Comparison of ENCODE assay signal across 8 cellular contexts in the genomic region with DNA sequence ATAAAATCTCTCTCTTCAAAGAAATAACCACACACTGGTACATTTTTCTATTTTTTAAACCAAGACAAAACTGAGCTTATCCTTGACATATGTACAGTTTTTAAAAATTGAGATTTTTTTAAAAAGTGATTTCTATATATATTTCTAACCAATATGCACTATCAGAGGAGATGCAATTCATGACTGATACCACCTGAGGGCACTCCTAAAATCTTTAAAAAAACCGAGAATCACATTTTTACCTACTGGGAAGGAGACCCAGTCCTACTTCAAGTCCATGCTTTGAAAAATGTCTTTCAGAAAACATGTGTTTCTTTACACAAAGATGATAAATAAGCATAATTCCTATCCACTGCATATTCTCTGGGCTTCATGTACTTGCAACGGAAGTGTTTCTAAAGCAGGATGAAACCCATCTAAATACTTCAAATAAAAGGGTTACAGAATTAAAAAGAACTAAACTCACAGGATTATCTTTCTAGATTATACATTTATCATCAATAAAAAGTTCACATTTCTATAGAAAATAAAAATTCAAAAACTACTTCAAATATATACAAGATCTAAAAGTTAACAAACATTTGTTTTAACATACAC.
DNase-seq lines count a peak whose midpoint lies in the region; ATAC-seq and TF ChIP-seq lines count a peak whose summit lies in the region.

No MANE protein-coding gene starts in this region.

- WGBS in liver = 50% methylated on average over 2 of the region's 2 CpGs

- ATAC-seq in left colon (no peak), HG03442 (IDR thresholded peaks at IDR 0.05; ENCODE audit: unreplicated experiment) (no peak)
- no peak for ATAC-seq in activated CD4-positive, alpha-beta T cell treated with anti-CD3 and anti-CD28 coated beads for 36 hours

- no peak overlapping the region for H3K27ac ChIP-seq in brain microvascular endothelial cell
- no peak overlapping the region for H3K27ac ChIP-seq in liver (ENCODE audit: low read depth in 1 of 2, low read length in 2 of 2)

- no peaks in the 10 kb centered on the region for H3K27me3 Mint-ChIP-seq in activated CD4-positive, alpha-beta T cell treated with anti-CD3 and anti-CD28 coated beads for 36 hours

- DNase-seq in EL (peak; percentile 28), M059J (ENCODE audit: low read depth) (peak; percentile 34), brain microvascular endothelial cell (no peak), left colon (no peak), NCI-H187 treated with DMSO at 0.1 percent for 48 hours (lab: John Stamatoyannopoulos, UW) (no peak)
- DNase-seq in activated CD4-positive, alpha-beta T cell treated with anti-CD3 and anti-CD28 coated beads for 36 hours = no peak

- no peak overlapping the region for H3K4me3 ChIP-seq in brain microvascular endothelial cell (ENCODE audit: low read depth, low read length)
- H3K4me3 ChIP-seq in liver (ENCODE audit: low read depth in 1 of 3, low read length in 3 of 3) = no peak overlapping the region

- no peaks in the 10 kb centered on the region for H3K9me3 Mint-ChIP-seq in activated CD4-positive, alpha-beta T cell treated with anti-CD3 and anti-CD28 coated beads for 36 hours (ENCODE audit: low read depth)

- peak; percentile 82 to 84 for TF ChIP-seq RAD21 in liver (IDR thresholded peaks at IDR 0.05)

- H3K4me3 Mint-ChIP-seq in activated CD4-positive, alpha-beta T cell treated with anti-CD3 and anti-CD28 coated beads for 36 hours = no peak overlapping the region

- in situ Hi-C loops in brain microvascular endothelial cell (cut with HindIII; ENCODE audit: low pct_ligation_motif_present, low sequenced_read_pairs) = loop anchor here (25.0 kb wide), 1 partner anchor 208 kb away; no protein-coding TSS in a partner anchor

- no peaks in the 10 kb centered on the region for H3K27me3 ChIP-seq in brain microvascular endothelial cell (replicated peaks)
- H3K27me3 ChIP-seq in liver (ENCODE audit: control insufficient read depth in 4 of 4, insufficient read depth in 4 of 4, low read length in 3 of 4) = no peaks in the 10 kb centered on the region

- no peak overlapping the region for H3K27ac Mint-ChIP-seq in activated CD4-positive, alpha-beta T cell treated with anti-CD3 and anti-CD28 coated beads for 36 hours

- no peaks in the 10 kb centered on the region for H3K4me1 ChIP-seq in liver (ENCODE audit: control insufficient read depth in 4 of 4, insufficient read depth in 4 of 4, low read length in 3 of 4)

- intact Hi-C loops in left colon (cut with DNase I, micrococcal nuclease) = loop anchor here in 1 of 2 donors (10.0 kb wide), 1 partner anchor 70 kb away; no protein-coding TSS in a partner anchor
- intact Hi-C loops in activated CD4-positive, alpha-beta T cell treated with anti-CD3 and anti-CD28 coated beads for 36 hours (cut with DNase I, micrococcal nuclease) = loop anchor here (1.0 to 2.0 kb wide), 5 partner anchors 79 to 422 kb away; no protein-coding TSS in a partner anchor

- peaks cover 0 to 4% (median 2%) of the 10 kb centered on the region in 4 donors for H3K9me3 ChIP-seq in liver (ENCODE audit: control insufficient read depth in 4 of 4, low read length in 3 of 4)

- no peak overlapping the region for H3K9ac ChIP-seq in liver (ENCODE audit: low read depth in 1 of 2, low read length in 2 of 2)

- CTCF ChIA-PET in activated CD4-positive, alpha-beta T cell treated with anti-CD3 and anti-CD28 coated beads for 36 hours (lab: Charles Lee) = interaction anchor here (0.6 to 2.4 kb wide), 4 partner anchors 10 to 316 kb away, joined by 3 to 6 read pairs (median 3); no protein-coding TSS in a partner anchor

- peak; percentile 50 for TF ChIP-seq CTCF in brain microvascular endothelial cell (IDR thresholded peaks at IDR 0.05; ENCODE audit: low read depth, low read length, missing control alignments)
- TF ChIP-seq CTCF in liver (IDR thresholded peaks at IDR 0.05; ENCODE audit: low read depth, low read length, missing input control) = peak; percentile 71

- POLR2A ChIA-PET in activated CD4-positive, alpha-beta T cell treated with anti-CD3 and anti-CD28 coated beads for 36 hours (lab: Charles Lee) = no interaction called here

- no peaks in the 10 kb centered on the region for H3K4me1 Mint-ChIP-seq in activated CD4-positive, alpha-beta T cell treated with anti-CD3 and anti-CD28 coated beads for 36 hours

- peaks cover 5% of the 10 kb centered on the region for H3K36me3 ChIP-seq in brain microvascular endothelial cell (replicated peaks)
- no peaks in the 10 kb centered on the region for H3K36me3 ChIP-seq in liver (ENCODE audit: control insufficient read depth in 4 of 4, insufficient read depth in 3 of 4, low read depth in 1 of 4, low read length in 3 of 4)

- no peaks in the 10 kb centered on the region for H3K36me3 Mint-ChIP-seq in activated CD4-positive, alpha-beta T cell treated with anti-CD3 and anti-CD28 coated beads for 36 hours (ENCODE audit: low read depth)

TF ChIP-seq in liver, 16 proteins besides CTCF, POLR2A, EP300 and RAD21:
- TF ChIP-seq TAF1 (conservative IDR thresholded peaks at IDR 0.05) = no peak
- no peak for TF ChIP-seq NR2F2 (IDR thresholded peaks at IDR 0.05)
- TF ChIP-seq FOXA1 (IDR thresholded peaks at IDR 0.05) = no peak
- TF ChIP-seq HNF4G (IDR thresholded peaks at IDR 0.05) = no peak
- TF ChIP-seq, protein P1, sequence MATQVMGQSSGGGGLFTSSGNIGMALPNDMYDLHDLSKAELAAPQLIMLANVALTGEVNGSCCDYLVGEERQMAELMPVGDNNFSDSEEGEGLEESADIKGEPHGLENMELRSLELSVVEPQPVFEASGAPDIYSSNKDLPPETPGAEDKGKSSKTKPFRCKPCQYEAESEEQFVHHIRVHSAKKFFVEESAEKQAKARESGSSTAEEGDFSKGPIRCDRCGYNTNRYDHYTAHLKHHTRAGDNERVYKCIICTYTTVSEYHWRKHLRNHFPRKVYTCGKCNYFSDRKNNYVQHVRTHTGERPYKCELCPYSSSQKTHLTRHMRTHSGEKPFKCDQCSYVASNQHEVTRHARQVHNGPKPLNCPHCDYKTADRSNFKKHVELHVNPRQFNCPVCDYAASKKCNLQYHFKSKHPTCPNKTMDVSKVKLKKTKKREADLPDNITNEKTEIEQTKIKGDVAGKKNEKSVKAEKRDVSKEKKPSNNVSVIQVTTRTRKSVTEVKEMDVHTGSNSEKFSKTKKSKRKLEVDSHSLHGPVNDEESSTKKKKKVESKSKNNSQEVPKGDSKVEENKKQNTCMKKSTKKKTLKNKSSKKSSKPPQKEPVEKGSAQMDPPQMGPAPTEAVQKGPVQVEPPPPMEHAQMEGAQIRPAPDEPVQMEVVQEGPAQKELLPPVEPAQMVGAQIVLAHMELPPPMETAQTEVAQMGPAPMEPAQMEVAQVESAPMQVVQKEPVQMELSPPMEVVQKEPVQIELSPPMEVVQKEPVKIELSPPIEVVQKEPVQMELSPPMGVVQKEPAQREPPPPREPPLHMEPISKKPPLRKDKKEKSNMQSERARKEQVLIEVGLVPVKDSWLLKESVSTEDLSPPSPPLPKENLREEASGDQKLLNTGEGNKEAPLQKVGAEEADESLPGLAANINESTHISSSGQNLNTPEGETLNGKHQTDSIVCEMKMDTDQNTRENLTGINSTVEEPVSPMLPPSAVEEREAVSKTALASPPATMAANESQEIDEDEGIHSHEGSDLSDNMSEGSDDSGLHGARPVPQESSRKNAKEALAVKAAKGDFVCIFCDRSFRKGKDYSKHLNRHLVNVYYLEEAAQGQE (IDR thresholded peaks at IDR 0.05) = no peak
- TF ChIP-seq, protein P2, sequence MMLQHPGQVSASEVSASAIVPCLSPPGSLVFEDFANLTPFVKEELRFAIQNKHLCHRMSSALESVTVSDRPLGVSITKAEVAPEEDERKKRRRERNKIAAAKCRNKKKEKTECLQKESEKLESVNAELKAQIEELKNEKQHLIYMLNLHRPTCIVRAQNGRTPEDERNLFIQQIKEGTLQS (IDR thresholded peaks at IDR 0.05) = no peak
- TF ChIP-seq, protein P3, sequence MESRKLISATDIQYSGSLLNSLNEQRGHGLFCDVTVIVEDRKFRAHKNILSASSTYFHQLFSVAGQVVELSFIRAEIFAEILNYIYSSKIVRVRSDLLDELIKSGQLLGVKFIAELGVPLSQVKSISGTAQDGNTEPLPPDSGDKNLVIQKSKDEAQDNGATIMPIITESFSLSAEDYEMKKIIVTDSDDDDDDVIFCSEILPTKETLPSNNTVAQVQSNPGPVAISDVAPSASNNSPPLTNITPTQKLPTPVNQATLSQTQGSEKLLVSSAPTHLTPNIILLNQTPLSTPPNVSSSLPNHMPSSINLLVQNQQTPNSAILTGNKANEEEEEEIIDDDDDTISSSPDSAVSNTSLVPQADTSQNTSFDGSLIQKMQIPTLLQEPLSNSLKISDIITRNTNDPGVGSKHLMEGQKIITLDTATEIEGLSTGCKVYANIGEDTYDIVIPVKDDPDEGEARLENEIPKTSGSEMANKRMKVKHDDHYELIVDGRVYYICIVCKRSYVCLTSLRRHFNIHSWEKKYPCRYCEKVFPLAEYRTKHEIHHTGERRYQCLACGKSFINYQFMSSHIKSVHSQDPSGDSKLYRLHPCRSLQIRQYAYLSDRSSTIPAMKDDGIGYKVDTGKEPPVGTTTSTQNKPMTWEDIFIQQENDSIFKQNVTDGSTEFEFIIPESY (IDR thresholded peaks at IDR 0.05) = no peak
- no peak for TF ChIP-seq RXRA (IDR thresholded peaks at IDR 0.05)

Comparison
In these comparisons a context has a peak if more than half of its experiments do, and no peak if none do; other contexts are left out.
1. DNase-seq: peak in EL (single experiment) and M059J (single experiment); none in brain microvascular endothelial cell (single experiment), left colon (0 of 2), NCI-H187 treated with DMSO at 0.1 percent for 48 hours (single experiment) and activated CD4-positive, alpha-beta T cell treated with anti-CD3 and anti-CD28 coated beads for 36 hours (single experiment).